ENCODE assay signal across 32 cellular contexts in the genomic region with DNA sequence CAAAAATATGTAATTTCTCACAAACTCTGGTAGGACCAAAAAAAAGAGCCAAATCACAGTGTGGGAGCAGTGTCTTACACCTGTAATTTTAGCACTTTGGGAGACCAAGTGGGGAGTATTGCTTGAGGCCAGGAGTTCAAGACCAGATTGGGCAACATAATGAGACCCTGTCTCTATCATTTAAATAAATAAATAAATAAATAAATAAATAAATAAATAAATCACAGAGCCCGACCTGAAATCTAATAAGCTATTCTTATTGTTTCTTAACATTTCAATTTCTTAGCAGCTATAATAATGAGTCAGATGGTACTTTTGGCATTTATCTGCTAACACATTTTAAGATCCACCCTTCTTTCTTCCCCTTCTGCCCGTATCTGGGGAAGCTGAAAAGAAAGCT.
"Had no signal": no experiment of that assay in that cellular context is flagged by ENCODE, and none has a peak within 500 bp of the region (broad histone marks: within the 10 kb centered on the region; RNA-seq: fewer than 3 reads in every experiment).

No MANE protein-coding gene starts in this region.

- H3K79me2 ChIP-seq: parathyroid adenoma had no signal

- H3K9me3 Mint-ChIP-seq: nephron progenitor cell, neural crest cell, type B pancreatic cell had no signal

- H3K27me3 ChIP-seq: ovary, right lobe of liver, spleen, suprapubic skin, testis, tibial artery, transverse colon, upper lobe of right lung, uterus had no signal

- H3K36me3 ChIP-seq: ovary, right lobe of liver, spleen, suprapubic skin, tibial artery, transverse colon, upper lobe of right lung, uterus had no signal

- H3K27ac Mint-ChIP-seq: naive thymus-derived CD8-positive, alpha-beta T cell; natural killer cell treated with Interleukin-12 subunit alpha and Interleukin-12 subunit beta and Interleukin-15 and Interleukin-18, amount 100 ng/mL, for 72 hours; nephron progenitor cell; progenitor cell of endocrine pancreas; stimulated activated memory B cell treated with anti-CD40 and anti-IgM and Interleukin-4, amounts not matched to agents 10 μg/mL and 1 μg/mL and 100 μg/mL, for 72 hours; stimulated activated naive CD8-positive, alpha-beta T cell treated with anti-CD3 and anti-CD28 coated beads, Interleukin-15, amount 100 ng/mL, for 72 hours; type B pancreatic cell had no signal

- H3K4me1 Mint-ChIP-seq: naive thymus-derived CD8-positive, alpha-beta T cell; stimulated activated memory B cell treated with anti-CD40 and anti-IgM and Interleukin-4, amounts not matched to agents 10 μg/mL and 1 μg/mL and 100 μg/mL, for 72 hours; stimulated activated naive CD8-positive, alpha-beta T cell treated with anti-CD3 and anti-CD28 coated beads, Interleukin-15, amount 100 ng/mL, for 72 hours had no signal

- H3K9me3 ChIP-seq: ovary, psoas muscle, right lobe of liver, testis, tibial artery, transverse colon, upper lobe of right lung, uterus had no signal

- H3K27ac ChIP-seq: ovary, parathyroid adenoma, psoas muscle, right lobe of liver, skin epidermis, spleen, suprapubic skin, testis, tibial artery, transverse colon, upper lobe of right lung, uterus had no signal

- H3K4me3 ChIP-seq: ovary, psoas muscle, right lobe of liver, skin epidermis, smooth muscle cell, spleen, suprapubic skin, testis, tibial artery, transverse colon, upper lobe of right lung, uterus had no signal

- H3K4me1 ChIP-seq: parathyroid adenoma, psoas muscle, right lobe of liver, spleen, suprapubic skin, testis, tibial artery, transverse colon, upper lobe of right lung, uterus had no signal

- H3K9ac ChIP-seq: parathyroid adenoma had no signal

- H3K4me3 Mint-ChIP-seq: naive thymus-derived CD8-positive, alpha-beta T cell; natural killer cell treated with Interleukin-12 subunit alpha and Interleukin-12 subunit beta and Interleukin-15 and Interleukin-18, amount 100 ng/mL, for 72 hours; nephron progenitor cell; neural crest cell; stimulated activated memory B cell treated with anti-CD40 and anti-IgM and Interleukin-4, amounts not matched to agents 10 μg/mL and 1 μg/mL and 100 μg/mL, for 72 hours; stimulated activated naive CD8-positive, alpha-beta T cell treated with anti-CD3 and anti-CD28 coated beads, Interleukin-15, amount 100 ng/mL, for 72 hours; type B pancreatic cell had no signal

- H2AFZ ChIP-seq: parathyroid adenoma had no signal

- H3K36me3 Mint-ChIP-seq: naive thymus-derived CD8-positive, alpha-beta T cell; natural killer cell treated with Interleukin-12 subunit alpha and Interleukin-12 subunit beta and Interleukin-15 and Interleukin-18, amount 100 ng/mL, for 72 hours; stimulated activated memory B cell treated with anti-CD40 and anti-IgM and Interleukin-4, amounts not matched to agents 10 μg/mL and 1 μg/mL and 100 μg/mL, for 72 hours; type B pancreatic cell had no signal

- DNase-seq: naive thymus-derived CD8-positive, alpha-beta T cell; nephron progenitor cell; occipital lobe; ovary; posterior cingulate gyrus; psoas muscle; right cardiac atrium; right lobe of liver; spleen; stimulated activated CD4-positive, alpha-beta T cell treated with anti-CD3 and anti-CD28 coated beads, Interleukin-12 subunit alpha, Interleukin-12 subunit beta, amount 100 ng/mL, for 4 hours; stimulated activated CD4-positive, alpha-beta T cell treated with anti-CD3 and anti-CD28 coated beads, Interleukin-1b, Interleukin-23, amount 100 ng/mL, for 48 hours; stimulated activated CD4-positive, alpha-beta T cell treated with anti-CD3 and anti-CD28 coated beads, Interleukin-4, amount 100 ng/mL, for 1 hour; stimulated activated CD4-positive, alpha-beta T cell treated with anti-CD3 and anti-CD28 coated beads, Interleukin-4, amount 100 ng/mL, for 4 hours; stimulated activated CD8-positive, alpha-beta memory T cell treated with anti-CD3 and anti-CD28 coated beads, Interleukin-4, amount 100 ng/mL, for 48 hours; stimulated activated naive CD4-positive, alpha-beta T cell; stimulated activated naive CD8-positive, alpha-beta T cell treated with anti-CD3 and anti-CD28 coated beads, Interleukin-15, amount 100 ng/mL, for 72 hours; stimulated activated naive CD8-positive, alpha-beta T cell treated with anti-CD3 and anti-CD28 coated beads, Interleukin-15, Interleukin-2, amounts not matched to agents 100 U/mL and 50 U/mL, for 24 hours; substantia nigra; testis; tibial artery; transverse colon; upper lobe of right lung; uterus had no signal

- H3K4me2 ChIP-seq: smooth muscle cell had no signal

- ATAC-seq: naive thymus-derived CD8-positive, alpha-beta T cell; natural killer cell treated with Interleukin-12 subunit alpha and Interleukin-12 subunit beta and Interleukin-15 and Interleukin-18, amount 100 ng/mL, for 72 hours; psoas muscle; right cardiac atrium; right lobe of liver; stimulated activated memory B cell treated with anti-CD40 and anti-IgM and Interleukin-4, amounts not matched to agents 10 μg/mL and 1 μg/mL and 100 μg/mL, for 72 hours; stimulated activated naive CD8-positive, alpha-beta T cell treated with anti-CD3 and anti-CD28 coated beads, Interleukin-15, amount 100 ng/mL, for 72 hours; stimulated activated naive CD8-positive, alpha-beta T cell treated with anti-CD3 and anti-CD28 coated beads, Interleukin-15, Interleukin-2, amounts not matched to agents 100 U/mL and 50 U/mL, for 24 hours; upper lobe of right lung had no signal

- H3K27me3 Mint-ChIP-seq: naive thymus-derived CD8-positive, alpha-beta T cell; natural killer cell treated with Interleukin-12 subunit alpha and Interleukin-12 subunit beta and Interleukin-15 and Interleukin-18, amount 100 ng/mL, for 72 hours; progenitor cell of endocrine pancreas; stimulated activated memory B cell treated with anti-CD40 and anti-IgM and Interleukin-4, amounts not matched to agents 10 μg/mL and 1 μg/mL and 100 μg/mL, for 72 hours; stimulated activated naive CD8-positive, alpha-beta T cell treated with anti-CD3 and anti-CD28 coated beads, Interleukin-15, amount 100 ng/mL, for 72 hours; type B pancreatic cell had no signal
